28 cellular contexts compared by ENCODE assay signal in genomic region chr7:131610007-131610406, GRCh38.
"Had no signal": no experiment of that assay in that cellular context is flagged by ENCODE, and none has a peak within 500 bp of the region (broad histone marks: within the 10 kb centered on the region; RNA-seq: fewer than 3 reads in every experiment).

No MANE protein-coding gene starts in this region.

- H3K9me3 ChIP-seq: esophagus squamous epithelium, pancreas, prostate gland, uterus had no signal

- H3K27me3 ChIP-seq: pancreas, uterus had no signal

- H3K4me1 ChIP-seq: esophagus squamous epithelium, pancreas, prostate gland, uterus had no signal

- ATAC-seq: activated T-cell treated with anti-CD3 and anti-CD28 coated beads, Interleukin-2, amount 50 U/mL, for 72 hours; left ventricle myocardium superior; pancreas; sciatic nerve; stimulated activated effector memory CD8-positive, alpha-beta T cell treated with anti-CD3 and anti-CD28 coated beads, Interleukin-12 subunit alpha, Interleukin-12 subunit beta, amount 100 ng/mL, for 72 hours; stimulated activated naive CD8-positive, alpha-beta T cell treated with anti-CD3 and anti-CD28 coated beads, Interleukin-15, amount 100 ng/mL, for 72 hours had no signal

- DNase-seq: activated CD4-positive, alpha-beta T cell treated with anti-CD3 and anti-CD28 coated beads for 4 hours; activated CD4-positive, alpha-beta T cell treated with anti-CD3 and anti-CD28 coated beads, Interleukin-2, amount 50 U/mL, for 4 hours; activated effector memory CD4-positive, alpha-beta T cell treated with Interleukin-2 at 50 U/mL for 16 hours; activated naive CD4-positive, alpha-beta T cell treated with Interleukin-2 at 50 U/mL for 16 hours; activated T-cell treated with anti-CD3 and anti-CD28 coated beads for 4 hours; activated T-cell treated with anti-CD3 and anti-CD28 coated beads, Interleukin-2, amount 50 U/mL, for 72 hours; anterior cingulate cortex; esophagus squamous epithelium; foreskin melanocyte; left ventricle myocardium superior; naive B cell; nucleus accumbens; pancreas; retina; small intestine; stimulated activated CD4-positive, alpha-beta T cell treated with anti-CD3 and anti-CD28 coated beads, Interleukin-4, amount 100 ng/mL, for 24 hours; stimulated activated naive CD8-positive, alpha-beta T cell treated with anti-CD3 and anti-CD28 coated beads, Interleukin-15, amount 100 ng/mL, for 72 hours; substantia nigra; uterus had no signal

- H3K36me3 Mint-ChIP-seq: activated naive CD8-positive, alpha-beta T cell; naive B cell; stimulated activated effector memory CD8-positive, alpha-beta T cell treated with anti-CD3 and anti-CD28 coated beads, Interleukin-12 subunit alpha, Interleukin-12 subunit beta, amount 100 ng/mL, for 72 hours; type B pancreatic cell had no signal

- H3K36me3 ChIP-seq: esophagus squamous epithelium, pancreas, prostate gland, uterus had no signal

- H3K9me3 Mint-ChIP-seq: activated T-cell treated with anti-CD3 and anti-CD28 coated beads, Interleukin-2, amount 50 U/mL, for 72 hours; central memory CD8-positive, alpha-beta T cell; dendritic cell treated with granulocyte-macrophage colony-stimulating factor and Interleukin-4, amounts not matched to agents 40 ng/mL and 50 ng/mL, for 4 days; stimulated activated effector memory CD8-positive, alpha-beta T cell treated with anti-CD3 and anti-CD28 coated beads, Interleukin-12 subunit alpha, Interleukin-12 subunit beta, amount 100 ng/mL, for 72 hours; stimulated activated naive CD8-positive, alpha-beta T cell treated with anti-CD3 and anti-CD28 coated beads, Interleukin-15, amount 100 ng/mL, for 72 hours; type B pancreatic cell had no signal

- H3K27ac Mint-ChIP-seq: activated naive CD8-positive, alpha-beta T cell; activated T-cell treated with anti-CD3 and anti-CD28 coated beads, Interleukin-2, amount 50 U/mL, for 72 hours; dendritic cell treated with granulocyte-macrophage colony-stimulating factor and Interleukin-4, amounts not matched to agents 40 ng/mL and 50 ng/mL, for 4 days; naive B cell; stimulated activated effector memory CD8-positive, alpha-beta T cell treated with anti-CD3 and anti-CD28 coated beads, Interleukin-12 subunit alpha, Interleukin-12 subunit beta, amount 100 ng/mL, for 72 hours; stimulated activated naive CD8-positive, alpha-beta T cell treated with anti-CD3 and anti-CD28 coated beads, Interleukin-15, amount 100 ng/mL, for 72 hours; type B pancreatic cell had no signal

- H3K4me3 Mint-ChIP-seq: activated naive CD8-positive, alpha-beta T cell; activated T-cell treated with anti-CD3 and anti-CD28 coated beads, Interleukin-2, amount 50 U/mL, for 72 hours; central memory CD8-positive, alpha-beta T cell; dendritic cell treated with granulocyte-macrophage colony-stimulating factor and Interleukin-4, amounts not matched to agents 40 ng/mL and 50 ng/mL, for 4 days; naive B cell; stimulated activated effector memory CD8-positive, alpha-beta T cell treated with anti-CD3 and anti-CD28 coated beads, Interleukin-12 subunit alpha, Interleukin-12 subunit beta, amount 100 ng/mL, for 72 hours; stimulated activated naive CD8-positive, alpha-beta T cell treated with anti-CD3 and anti-CD28 coated beads, Interleukin-15, amount 100 ng/mL, for 72 hours; type B pancreatic cell had no signal

- H3K4me3 ChIP-seq: esophagus squamous epithelium, pancreas, prostate gland, uterus had no signal

- H3K27ac ChIP-seq: epithelial cell of prostate, esophagus squamous epithelium, pancreas, prostate gland, uterus, VCaP had no signal
